ENCODE assay signal across 8 cellular contexts in the genomic region with DNA sequence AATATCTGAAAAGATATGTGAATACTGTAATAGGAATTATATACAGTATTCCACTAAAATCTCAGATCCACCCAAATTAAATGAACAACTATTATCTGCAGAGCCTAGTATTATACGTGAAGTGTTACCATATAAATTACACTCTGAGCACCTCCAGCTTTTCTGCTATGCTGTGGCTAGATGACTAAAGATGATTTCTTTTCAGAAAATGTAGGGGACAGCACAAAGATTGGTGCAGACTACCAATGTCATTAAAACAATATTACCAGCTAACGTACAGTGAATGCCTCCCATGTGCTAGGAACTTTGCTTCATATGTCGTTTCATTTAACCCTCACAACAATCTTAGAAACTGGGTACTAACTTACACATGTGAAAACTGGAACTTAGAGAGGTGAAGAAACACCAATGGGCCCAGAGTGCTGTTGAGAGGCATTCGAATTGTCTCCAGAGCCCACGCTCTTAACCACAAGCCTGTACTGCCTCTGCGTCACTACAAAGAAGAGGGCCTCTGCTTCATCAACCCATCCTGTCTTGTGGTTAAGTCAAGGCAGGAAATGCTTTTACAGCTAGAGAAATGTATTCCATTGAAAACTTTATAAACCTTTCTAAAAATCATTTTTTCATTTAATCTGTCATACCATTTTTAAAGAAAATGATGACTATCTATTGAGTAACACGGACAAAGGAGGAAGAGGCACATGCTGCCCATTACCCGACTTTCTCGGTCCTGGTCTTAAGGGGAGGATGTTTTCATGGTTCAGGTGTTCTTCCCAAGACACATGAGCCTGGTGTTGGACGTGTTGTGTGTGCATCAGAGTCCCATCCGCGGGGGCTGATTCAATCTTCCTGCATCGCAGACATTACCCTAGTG. TPM values are rescaled to one million over a fixed set of nuclear protein-coding genes. Genes with fewer than 3 reads are reported as not detected.
DNase-seq lines count a peak whose midpoint lies in the region; ATAC-seq and TF ChIP-seq lines count a peak whose summit lies in the region.

No MANE protein-coding gene starts in this region.

- intact Hi-C loops in uterus (cut with DNase I; ENCODE audit: low total_unique reads) = no loop called here

- no peak for TF ChIP-seq CTCF in uterus (IDR thresholded peaks at IDR 0.05)

- no peaks in the 10 kb centered on the region for H3K9me3 ChIP-seq in uterus

- H3K27ac Mint-ChIP-seq in activated naive CD4-positive, alpha-beta T cell treated with anti-CD3 and anti-CD28 coated beads, Interleukin-2, amount 50 U/mL, for 72 hours = peak overlapping the region; percentile 89 to 94

- ATAC-seq in GM18511 (IDR thresholded peaks at IDR 0.05; ENCODE audit: unreplicated experiment) (peak; percentile 89), HG02884 (IDR thresholded peaks at IDR 0.05; ENCODE audit: unreplicated experiment) (peak; percentile 93)
- peak; percentile 97 for ATAC-seq in activated naive CD4-positive, alpha-beta T cell treated with anti-CD3 and anti-CD28 coated beads, Interleukin-2, amount 50 U/mL, for 72 hours

- TF ChIP-seq POLR2A in uterus (IDR thresholded peaks at IDR 0.05) = no peak

- POLR2A ChIA-PET in HEK293T (lab: Yijun Ruan, JAX) = no interaction called here

- CTCF ChIA-PET in HEK293T (lab: Yijun Ruan, JAX) = no interaction called here

- peaks cover 22 to 50% of the 10 kb centered on the region in 2 donors for H3K36me3 Mint-ChIP-seq in activated naive CD4-positive, alpha-beta T cell treated with anti-CD3 and anti-CD28 coated beads, Interleukin-2, amount 50 U/mL, for 72 hours

- H3K36me3 ChIP-seq in uterus = no peaks in the 10 kb centered on the region

- no peaks in the 10 kb centered on the region for H3K9me3 Mint-ChIP-seq in activated naive CD4-positive, alpha-beta T cell treated with anti-CD3 and anti-CD28 coated beads, Interleukin-2, amount 50 U/mL, for 72 hours

- DNase-seq in SIG-M5 treated with dmso at 0.1 percent for 504 hours (lab: John Stamatoyannopoulos, UW; ENCODE audit: unreplicated experiment) = peak; percentile 87
- peak; percentile 57 to 73 for DNase-seq in activated naive CD4-positive, alpha-beta T cell treated with anti-CD3 and anti-CD28 coated beads, Interleukin-2, amount 50 U/mL, for 72 hours (ENCODE audit: low spot score in 2 of 2)
- DNase-seq in stimulated activated CD4-positive, alpha-beta T cell treated with anti-CD3 and anti-CD28 coated beads, Interleukin-15, amount 100 ng/mL, for 24 hours = peak; percentile 76
- no peak for DNase-seq in islet precursor cell
- no peak for DNase-seq in HEK293T (ENCODE audit: extremely low spot score)
- no peak for DNase-seq in uterus

- H3K27ac ChIP-seq in uterus = no peak overlapping the region

- no peaks in the 10 kb centered on the region for H3K27me3 ChIP-seq in uterus

- no peak overlapping the region for H3K4me3 ChIP-seq in uterus

- H3K4me1 ChIP-seq in uterus = no peaks in the 10 kb centered on the region

TF ChIP-seq in HEK293T, 16 proteins besides CTCF, POLR2A, EP300 and RAD21:
- TF ChIP-seq LEF1 (IDR thresholded peaks at IDR 0.05; ENCODE audit: borderline replicate concordance) = no peak
- TF ChIP-seq FOXK2 (IDR thresholded peaks at IDR 0.05) = no peak
- TF ChIP-seq NFRKB (IDR thresholded peaks at IDR 0.05) = no peak
- TF ChIP-seq, protein P1, sequence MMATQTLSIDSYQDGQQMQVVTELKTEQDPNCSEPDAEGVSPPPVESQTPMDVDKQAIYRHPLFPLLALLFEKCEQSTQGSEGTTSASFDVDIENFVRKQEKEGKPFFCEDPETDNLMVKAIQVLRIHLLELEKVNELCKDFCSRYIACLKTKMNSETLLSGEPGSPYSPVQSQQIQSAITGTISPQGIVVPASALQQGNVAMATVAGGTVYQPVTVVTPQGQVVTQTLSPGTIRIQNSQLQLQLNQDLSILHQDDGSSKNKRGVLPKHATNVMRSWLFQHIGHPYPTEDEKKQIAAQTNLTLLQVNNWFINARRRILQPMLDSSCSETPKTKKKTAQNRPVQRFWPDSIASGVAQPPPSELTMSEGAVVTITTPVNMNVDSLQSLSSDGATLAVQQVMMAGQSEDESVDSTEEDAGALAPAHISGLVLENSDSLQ (IDR thresholded peaks at IDR 0.05) = no peak
- no peak for TF ChIP-seq SP1 (IDR thresholded peaks at IDR 0.05)
- no peak for TF ChIP-seq FOXA1 (IDR thresholded peaks at IDR 0.05)
- no peak for TF ChIP-seq ZNF384 (IDR thresholded peaks at IDR 0.05)
- TF ChIP-seq BHLHE40 (IDR thresholded peaks at IDR 0.05; ENCODE audit: borderline replicate concordance) = no peak
- no peak for TF ChIP-seq CTBP1 (IDR thresholded peaks at IDR 0.05; ENCODE audit: borderline replicate concordance)
- TF ChIP-seq TARDBP (IDR thresholded peaks at IDR 0.05) = no peak
- no peak for TF ChIP-seq L3MBTL2 (conservative IDR thresholded peaks at IDR 0.05)
- no peak for TF ChIP-seq HDGF (IDR thresholded peaks at IDR 0.05; ENCODE audit: borderline replicate concordance)
- no peak for TF ChIP-seq ELF4 (IDR thresholded peaks at IDR 0.05)
- no peak for TF ChIP-seq SUZ12 (IDR thresholded peaks at IDR 0.05)
- no peak for TF ChIP-seq ARNT (IDR thresholded peaks at IDR 0.05)
- TF ChIP-seq FOXM1 (IDR thresholded peaks at IDR 0.05; ENCODE audit: borderline replicate concordance) = no peak

RNA-seq across cellular contexts. Expression of a gene that starts 1.3 kb away (rescaled TPM):
- 10 to 100 TPM; 13.8 to 15.2 TPM for total RNA-seq in activated naive CD4-positive, alpha-beta T cell treated with anti-CD3 and anti-CD28 coated beads, Interleukin-2, amount 50 U/mL, for 72 hours
- total RNA-seq in uterus = 1 to 10 TPM in 2 of 4 donors, under 1 TPM in 2; 0.76 to 2.6 (median 1.6) TPM

RNA-seq across cellular contexts. Expression of a gene that starts 13.2 kb away (rescaled TPM):
- total RNA-seq in activated naive CD4-positive, alpha-beta T cell treated with anti-CD3 and anti-CD28 coated beads, Interleukin-2, amount 50 U/mL, for 72 hours = 10 to 100 TPM; 14.9 to 17.7 TPM
- 10 to 100 TPM; 11.8 to 40.2 (median 20.2) TPM for total RNA-seq in uterus

Comparison
In these comparisons a context has a peak if more than half of its experiments do, and no peak if none do; other contexts are left out.
1. DNase-seq: peak in SIG-M5 treated with dmso at 0.1 percent for 504 hours (single experiment), activated naive CD4-positive, alpha-beta T cell treated with anti-CD3 and anti-CD28 coated beads, Interleukin-2, amount 50 U/mL, for 72 hours (2 of 2) and stimulated activated CD4-positive, alpha-beta T cell treated with anti-CD3 and anti-CD28 coated beads, Interleukin-15, amount 100 ng/mL, for 24 hours (single experiment); none in islet precursor cell (single experiment), HEK293T (single experiment) and uterus (0 of 2).
2. RNA of a gene that starts 1.3 kb away (total RNA-seq): 13.8 to 15.2 TPM in activated naive CD4-positive, alpha-beta T cell treated with anti-CD3 and anti-CD28 coated beads, Interleukin-2, amount 50 U/mL, for 72 hours; 0.76 to 2.6 TPM in uterus; every median in the first group is over 4 times any median in the second.
3. Peak in every context shown above with its lines, with median percentiles within 50 percentile points of each other: ATAC-seq.